In the genomic region with DNA sequence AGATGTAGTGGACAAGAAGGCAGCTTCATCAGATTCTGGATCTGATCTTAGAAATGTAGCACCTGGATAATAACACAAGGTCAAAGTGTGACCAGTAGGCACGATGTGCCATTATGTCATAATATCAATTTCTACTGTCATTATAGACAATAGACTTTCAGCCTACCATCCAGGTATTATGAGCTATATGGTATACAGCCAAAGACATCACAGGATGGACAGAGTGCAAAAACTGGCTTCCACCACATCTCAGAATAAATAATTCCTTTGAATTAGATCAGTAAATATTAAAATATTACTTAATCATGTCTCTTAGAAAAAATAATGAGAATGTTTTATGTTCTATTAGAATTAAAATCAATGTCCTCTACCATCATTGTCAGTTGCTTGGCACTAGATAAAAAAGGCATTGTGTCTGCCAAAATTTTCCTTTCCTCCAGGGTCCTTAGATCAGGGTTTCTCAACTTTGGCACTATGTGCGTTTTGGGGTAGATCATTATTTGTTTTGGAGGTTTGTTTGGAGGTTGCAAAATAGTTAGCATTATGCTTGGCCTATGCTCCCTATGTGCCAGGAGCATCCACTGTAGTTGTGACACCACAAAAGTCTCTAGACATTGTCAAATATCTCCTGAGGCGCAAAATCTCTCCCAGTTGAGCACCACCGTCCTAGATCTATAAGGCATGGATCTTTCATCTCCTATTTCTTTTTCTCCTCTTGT, we compare ENCODE assay signal across 1 cellular context.
TF ChIP-seq lines count a peak whose summit lies in the region.

No MANE protein-coding gene starts in this region.

TF ChIP-seq in HepG2, 621 proteins besides CTCF, POLR2A, EP300 and RAD21 (continued from another document and continues in another):
- TF ChIP-seq, protein P1, sequence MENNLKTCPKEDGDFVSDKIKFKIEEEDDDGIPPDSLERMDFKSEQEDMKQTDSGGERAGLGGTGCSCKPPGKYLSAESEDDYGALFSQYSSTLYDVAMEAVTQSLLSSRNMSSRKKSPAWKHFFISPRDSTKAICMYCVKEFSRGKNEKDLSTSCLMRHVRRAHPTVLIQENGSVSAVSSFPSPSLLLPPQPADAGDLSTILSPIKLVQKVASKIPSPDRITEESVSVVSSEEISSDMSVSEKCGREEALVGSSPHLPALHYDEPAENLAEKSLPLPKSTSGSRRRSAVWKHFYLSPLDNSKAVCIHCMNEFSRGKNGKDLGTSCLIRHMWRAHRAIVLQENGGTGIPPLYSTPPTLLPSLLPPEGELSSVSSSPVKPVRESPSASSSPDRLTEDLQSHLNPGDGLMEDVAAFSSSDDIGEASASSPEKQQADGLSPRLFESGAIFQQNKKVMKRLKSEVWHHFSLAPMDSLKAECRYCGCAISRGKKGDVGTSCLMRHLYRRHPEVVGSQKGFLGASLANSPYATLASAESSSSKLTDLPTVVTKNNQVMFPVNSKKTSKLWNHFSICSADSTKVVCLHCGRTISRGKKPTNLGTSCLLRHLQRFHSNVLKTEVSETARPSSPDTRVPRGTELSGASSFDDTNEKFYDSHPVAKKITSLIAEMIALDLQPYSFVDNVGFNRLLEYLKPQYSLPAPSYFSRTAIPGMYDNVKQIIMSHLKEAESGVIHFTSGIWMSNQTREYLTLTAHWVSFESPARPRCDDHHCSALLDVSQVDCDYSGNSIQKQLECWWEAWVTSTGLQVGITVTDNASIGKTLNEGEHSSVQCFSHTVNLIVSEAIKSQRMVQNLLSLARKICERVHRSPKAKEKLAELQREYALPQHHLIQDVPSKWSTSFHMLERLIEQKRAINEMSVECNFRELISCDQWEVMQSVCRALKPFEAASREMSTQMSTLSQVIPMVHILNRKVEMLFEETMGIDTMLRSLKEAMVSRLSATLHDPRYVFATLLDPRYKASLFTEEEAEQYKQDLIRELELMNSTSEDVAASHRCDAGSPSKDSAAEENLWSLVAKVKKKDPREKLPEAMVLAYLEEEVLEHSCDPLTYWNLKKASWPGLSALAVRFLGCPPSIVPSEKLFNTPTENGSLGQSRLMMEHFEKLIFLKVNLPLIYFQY (CRISPR knock-in tag; IDR thresholded peaks at IDR 0.05; ENCODE audit: borderline replicate concordance), result no peak
- TF ChIP-seq, protein P2, sequence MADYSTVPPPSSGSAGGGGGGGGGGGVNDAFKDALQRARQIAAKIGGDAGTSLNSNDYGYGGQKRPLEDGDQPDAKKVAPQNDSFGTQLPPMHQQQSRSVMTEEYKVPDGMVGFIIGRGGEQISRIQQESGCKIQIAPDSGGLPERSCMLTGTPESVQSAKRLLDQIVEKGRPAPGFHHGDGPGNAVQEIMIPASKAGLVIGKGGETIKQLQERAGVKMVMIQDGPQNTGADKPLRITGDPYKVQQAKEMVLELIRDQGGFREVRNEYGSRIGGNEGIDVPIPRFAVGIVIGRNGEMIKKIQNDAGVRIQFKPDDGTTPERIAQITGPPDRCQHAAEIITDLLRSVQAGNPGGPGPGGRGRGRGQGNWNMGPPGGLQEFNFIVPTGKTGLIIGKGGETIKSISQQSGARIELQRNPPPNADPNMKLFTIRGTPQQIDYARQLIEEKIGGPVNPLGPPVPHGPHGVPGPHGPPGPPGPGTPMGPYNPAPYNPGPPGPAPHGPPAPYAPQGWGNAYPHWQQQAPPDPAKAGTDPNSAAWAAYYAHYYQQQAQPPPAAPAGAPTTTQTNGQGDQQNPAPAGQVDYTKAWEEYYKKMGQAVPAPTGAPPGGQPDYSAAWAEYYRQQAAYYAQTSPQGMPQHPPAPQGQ (CRISPR knock-in tag; IDR thresholded peaks at IDR 0.05; ENCODE audit: borderline replicate concordance), result no peak
- TF ChIP-seq, protein P3, sequence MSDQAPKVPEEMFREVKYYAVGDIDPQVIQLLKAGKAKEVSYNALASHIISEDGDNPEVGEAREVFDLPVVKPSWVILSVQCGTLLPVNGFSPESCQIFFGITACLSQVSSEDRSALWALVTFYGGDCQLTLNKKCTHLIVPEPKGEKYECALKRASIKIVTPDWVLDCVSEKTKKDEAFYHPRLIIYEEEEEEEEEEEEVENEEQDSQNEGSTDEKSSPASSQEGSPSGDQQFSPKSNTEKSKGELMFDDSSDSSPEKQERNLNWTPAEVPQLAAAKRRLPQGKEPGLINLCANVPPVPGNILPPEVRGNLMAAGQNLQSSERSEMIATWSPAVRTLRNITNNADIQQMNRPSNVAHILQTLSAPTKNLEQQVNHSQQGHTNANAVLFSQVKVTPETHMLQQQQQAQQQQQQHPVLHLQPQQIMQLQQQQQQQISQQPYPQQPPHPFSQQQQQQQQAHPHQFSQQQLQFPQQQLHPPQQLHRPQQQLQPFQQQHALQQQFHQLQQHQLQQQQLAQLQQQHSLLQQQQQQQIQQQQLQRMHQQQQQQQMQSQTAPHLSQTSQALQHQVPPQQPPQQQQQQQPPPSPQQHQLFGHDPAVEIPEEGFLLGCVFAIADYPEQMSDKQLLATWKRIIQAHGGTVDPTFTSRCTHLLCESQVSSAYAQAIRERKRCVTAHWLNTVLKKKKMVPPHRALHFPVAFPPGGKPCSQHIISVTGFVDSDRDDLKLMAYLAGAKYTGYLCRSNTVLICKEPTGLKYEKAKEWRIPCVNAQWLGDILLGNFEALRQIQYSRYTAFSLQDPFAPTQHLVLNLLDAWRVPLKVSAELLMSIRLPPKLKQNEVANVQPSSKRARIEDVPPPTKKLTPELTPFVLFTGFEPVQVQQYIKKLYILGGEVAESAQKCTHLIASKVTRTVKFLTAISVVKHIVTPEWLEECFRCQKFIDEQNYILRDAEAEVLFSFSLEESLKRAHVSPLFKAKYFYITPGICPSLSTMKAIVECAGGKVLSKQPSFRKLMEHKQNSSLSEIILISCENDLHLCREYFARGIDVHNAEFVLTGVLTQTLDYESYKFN (CRISPR knock-in tag; conservative IDR thresholded peaks at IDR 0.05), result peak; percentile 54
- TF ChIP-seq SMAD3 (CRISPR knock-in tag; IDR thresholded peaks at IDR 0.05) (0 out of 2 replicates have a peak, but pooled peaks have one; percentile 44), NCOA2 (CRISPR knock-in tag; IDR thresholded peaks at IDR 0.05) (peak; percentile 68), HDAC1 (CRISPR knock-in tag; IDR thresholded peaks at IDR 0.05) (0 out of 2 replicates have a peak, but pooled peaks have one; percentile 53), ZMYM2 (CRISPR knock-in tag; IDR thresholded peaks at IDR 0.05) (peak; percentile 72), FOSL2 (CRISPR knock-in tag; IDR thresholded peaks at IDR 0.05) (peak; percentile 60), BCL6 (CRISPR knock-in tag; IDR thresholded peaks at IDR 0.05) (peak; percentile 61), CHCHD3 (CRISPR knock-in tag; IDR thresholded peaks at IDR 0.05) (no peak), SNAPC2 (CRISPR knock-in tag; IDR thresholded peaks at IDR 0.05) (no peak), HNF4A (CRISPR knock-in tag; IDR thresholded peaks at IDR 0.05) (peak; percentile 88), HMGA1 (CRISPR knock-in tag; conservative IDR thresholded peaks at IDR 0.05) (no peak), CREM (IDR thresholded peaks at IDR 0.05) (peak; percentile 70; the same call in 1 of the 2 replicates), CREM (CRISPR knock-in tag; IDR thresholded peaks at IDR 0.05) (no peak), SRSF1 (optimal IDR thresholded peaks at IDR 0.05; ENCODE audit: low read depth, low read length) (no peak), ZNF75D (CRISPR knock-in tag; IDR thresholded peaks at IDR 0.05; ENCODE audit: borderline replicate concordance) (no peak), HMG20A (CRISPR knock-in tag; IDR thresholded peaks at IDR 0.05; ENCODE audit: borderline replicate concordance) (peak; percentile 74), ZNF160 (CRISPR knock-in tag; IDR thresholded peaks at IDR 0.05) (no peak), ELF4 (CRISPR knock-in tag; IDR thresholded peaks at IDR 0.05; ENCODE audit: borderline replicate concordance) (no peak), PPARG (CRISPR knock-in tag; conservative IDR thresholded peaks at IDR 0.05) (0 out of 2 replicates have a peak, but pooled peaks have one; percentile 28), ZNF101 (CRISPR knock-in tag; IDR thresholded peaks at IDR 0.05; ENCODE audit: borderline replicate concordance, low read depth) (no peak), FOSL1 (CRISPR knock-in tag; IDR thresholded peaks at IDR 0.05; ENCODE audit: borderline replicate concordance) (no peak)
- TF ChIP-seq, protein P4, sequence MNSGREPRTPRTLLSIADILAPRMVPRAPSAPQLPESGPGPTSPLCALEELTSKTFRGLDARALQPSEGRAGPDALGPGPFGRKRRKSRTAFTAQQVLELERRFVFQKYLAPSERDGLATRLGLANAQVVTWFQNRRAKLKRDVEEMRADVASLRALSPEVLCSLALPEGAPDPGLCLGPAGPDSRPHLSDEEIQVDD (CRISPR knock-in tag; IDR thresholded peaks at IDR 0.05; ENCODE audit: borderline replicate concordance), result no peak
- TF ChIP-seq, protein P5, sequence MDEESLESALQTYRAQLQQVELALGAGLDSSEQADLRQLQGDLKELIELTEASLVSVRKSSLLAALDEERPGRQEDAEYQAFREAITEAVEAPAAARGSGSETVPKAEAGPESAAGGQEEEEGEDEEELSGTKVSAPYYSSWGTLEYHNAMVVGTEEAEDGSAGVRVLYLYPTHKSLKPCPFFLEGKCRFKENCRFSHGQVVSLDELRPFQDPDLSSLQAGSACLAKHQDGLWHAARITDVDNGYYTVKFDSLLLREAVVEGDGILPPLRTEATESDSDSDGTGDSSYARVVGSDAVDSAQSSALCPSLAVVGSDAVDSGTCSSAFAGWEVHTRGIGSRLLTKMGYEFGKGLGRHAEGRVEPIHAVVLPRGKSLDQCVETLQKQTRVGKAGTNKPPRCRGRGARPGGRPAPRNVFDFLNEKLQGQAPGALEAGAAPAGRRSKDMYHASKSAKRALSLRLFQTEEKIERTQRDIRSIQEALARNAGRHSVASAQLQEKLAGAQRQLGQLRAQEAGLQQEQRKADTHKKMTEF (CRISPR knock-in tag; IDR thresholded peaks at IDR 0.05), result no peak
- TF ChIP-seq, protein P6, sequence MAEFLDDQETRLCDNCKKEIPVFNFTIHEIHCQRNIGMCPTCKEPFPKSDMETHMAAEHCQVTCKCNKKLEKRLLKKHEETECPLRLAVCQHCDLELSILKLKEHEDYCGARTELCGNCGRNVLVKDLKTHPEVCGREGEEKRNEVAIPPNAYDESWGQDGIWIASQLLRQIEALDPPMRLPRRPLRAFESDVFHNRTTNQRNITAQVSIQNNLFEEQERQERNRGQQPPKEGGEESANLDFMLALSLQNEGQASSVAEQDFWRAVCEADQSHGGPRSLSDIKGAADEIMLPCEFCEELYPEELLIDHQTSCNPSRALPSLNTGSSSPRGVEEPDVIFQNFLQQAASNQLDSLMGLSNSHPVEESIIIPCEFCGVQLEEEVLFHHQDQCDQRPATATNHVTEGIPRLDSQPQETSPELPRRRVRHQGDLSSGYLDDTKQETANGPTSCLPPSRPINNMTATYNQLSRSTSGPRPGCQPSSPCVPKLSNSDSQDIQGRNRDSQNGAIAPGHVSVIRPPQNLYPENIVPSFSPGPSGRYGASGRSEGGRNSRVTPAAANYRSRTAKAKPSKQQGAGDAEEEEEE (CRISPR knock-in tag; IDR thresholded peaks at IDR 0.05; ENCODE audit: borderline replicate concordance), result no peak
- TF ChIP-seq, protein P7, sequence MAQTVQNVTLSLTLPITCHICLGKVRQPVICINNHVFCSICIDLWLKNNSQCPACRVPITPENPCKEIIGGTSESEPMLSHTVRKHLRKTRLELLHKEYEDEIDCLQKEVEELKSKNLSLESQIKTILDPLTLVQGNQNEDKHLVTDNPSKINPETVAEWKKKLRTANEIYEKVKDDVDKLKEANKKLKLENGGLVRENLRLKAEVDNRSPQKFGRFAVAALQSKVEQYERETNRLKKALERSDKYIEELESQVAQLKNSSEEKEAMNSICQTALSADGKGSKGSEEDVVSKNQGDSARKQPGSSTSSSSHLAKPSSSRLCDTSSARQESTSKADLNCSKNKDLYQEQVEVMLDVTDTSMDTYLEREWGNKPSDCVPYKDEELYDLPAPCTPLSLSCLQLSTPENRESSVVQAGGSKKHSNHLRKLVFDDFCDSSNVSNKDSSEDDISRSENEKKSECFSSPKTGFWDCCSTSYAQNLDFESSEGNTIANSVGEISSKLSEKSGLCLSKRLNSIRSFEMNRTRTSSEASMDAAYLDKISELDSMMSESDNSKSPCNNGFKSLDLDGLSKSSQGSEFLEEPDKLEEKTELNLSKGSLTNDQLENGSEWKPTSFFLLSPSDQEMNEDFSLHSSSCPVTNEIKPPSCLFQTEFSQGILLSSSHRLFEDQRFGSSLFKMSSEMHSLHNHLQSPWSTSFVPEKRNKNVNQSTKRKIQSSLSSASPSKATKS (CRISPR knock-in tag; IDR thresholded peaks at IDR 0.05), result no peak
- TF ChIP-seq, protein P8, sequence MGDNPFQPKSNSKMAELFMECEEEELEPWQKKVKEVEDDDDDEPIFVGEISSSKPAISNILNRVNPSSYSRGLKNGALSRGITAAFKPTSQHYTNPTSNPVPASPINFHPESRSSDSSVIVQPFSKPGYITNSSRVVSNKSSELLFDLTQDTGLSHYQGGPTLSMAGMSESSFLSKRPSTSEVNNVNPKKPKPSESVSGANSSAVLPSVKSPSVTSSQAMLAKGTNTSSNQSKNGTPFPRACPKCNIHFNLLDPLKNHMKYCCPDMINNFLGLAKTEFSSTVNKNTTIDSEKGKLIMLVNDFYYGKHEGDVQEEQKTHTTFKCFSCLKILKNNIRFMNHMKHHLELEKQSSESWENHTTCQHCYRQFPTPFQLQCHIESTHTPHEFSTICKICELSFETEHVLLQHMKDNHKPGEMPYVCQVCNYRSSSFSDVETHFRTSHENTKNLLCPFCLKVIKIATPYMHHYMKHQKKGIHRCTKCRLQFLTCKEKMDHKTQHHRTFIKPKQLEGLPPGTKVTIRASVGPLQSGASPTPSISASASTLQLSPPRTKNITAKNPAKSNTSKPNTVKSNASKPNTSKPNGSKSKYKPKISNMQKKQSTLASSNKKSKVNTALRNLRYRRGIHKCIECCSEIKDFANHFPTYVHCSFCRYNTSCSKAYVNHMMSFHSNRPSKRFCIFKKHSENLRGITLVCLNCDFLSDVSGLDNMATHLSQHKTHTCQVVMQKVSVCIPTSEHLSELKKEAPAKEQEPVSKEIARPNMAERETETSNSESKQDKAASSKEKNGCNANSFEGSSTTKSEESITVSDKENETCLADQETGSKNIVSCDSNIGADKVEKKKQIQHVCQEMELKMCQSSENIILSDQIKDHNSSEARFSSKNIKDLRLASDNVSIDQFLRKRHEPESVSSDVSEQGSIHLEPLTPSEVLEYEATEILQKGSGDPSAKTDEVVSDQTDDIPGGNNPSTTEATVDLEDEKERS (CRISPR knock-in tag; IDR thresholded peaks at IDR 0.05), result no peak
- TF ChIP-seq, protein P9, sequence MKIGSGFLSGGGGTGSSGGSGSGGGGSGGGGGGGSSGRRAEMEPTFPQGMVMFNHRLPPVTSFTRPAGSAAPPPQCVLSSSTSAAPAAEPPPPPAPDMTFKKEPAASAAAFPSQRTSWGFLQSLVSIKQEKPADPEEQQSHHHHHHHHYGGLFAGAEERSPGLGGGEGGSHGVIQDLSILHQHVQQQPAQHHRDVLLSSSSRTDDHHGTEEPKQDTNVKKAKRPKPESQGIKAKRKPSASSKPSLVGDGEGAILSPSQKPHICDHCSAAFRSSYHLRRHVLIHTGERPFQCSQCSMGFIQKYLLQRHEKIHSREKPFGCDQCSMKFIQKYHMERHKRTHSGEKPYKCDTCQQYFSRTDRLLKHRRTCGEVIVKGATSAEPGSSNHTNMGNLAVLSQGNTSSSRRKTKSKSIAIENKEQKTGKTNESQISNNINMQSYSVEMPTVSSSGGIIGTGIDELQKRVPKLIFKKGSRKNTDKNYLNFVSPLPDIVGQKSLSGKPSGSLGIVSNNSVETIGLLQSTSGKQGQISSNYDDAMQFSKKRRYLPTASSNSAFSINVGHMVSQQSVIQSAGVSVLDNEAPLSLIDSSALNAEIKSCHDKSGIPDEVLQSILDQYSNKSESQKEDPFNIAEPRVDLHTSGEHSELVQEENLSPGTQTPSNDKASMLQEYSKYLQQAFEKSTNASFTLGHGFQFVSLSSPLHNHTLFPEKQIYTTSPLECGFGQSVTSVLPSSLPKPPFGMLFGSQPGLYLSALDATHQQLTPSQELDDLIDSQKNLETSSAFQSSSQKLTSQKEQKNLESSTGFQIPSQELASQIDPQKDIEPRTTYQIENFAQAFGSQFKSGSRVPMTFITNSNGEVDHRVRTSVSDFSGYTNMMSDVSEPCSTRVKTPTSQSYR (CRISPR knock-in tag; IDR thresholded peaks at IDR 0.05; ENCODE audit: borderline replicate concordance), result no peak
